In genomic region chr7:3914385-3914784, GRCh38 we compare ENCODE assay signal across 16 cellular contexts.
"Had no signal": no experiment of that assay in that cellular context is flagged by ENCODE, and none has a peak within 500 bp of the region (broad histone marks: within the 10 kb centered on the region; RNA-seq: fewer than 3 reads in every experiment).

No MANE protein-coding gene starts in this region.

- H3K4me3 ChIP-seq: dorsolateral prefrontal cortex, mucosa of descending colon had no signal

- H3K27me3 ChIP-seq: dorsolateral prefrontal cortex had no signal

- H3K9me3 ChIP-seq: mucosa of descending colon had no signal

- DNase-seq: activated CD4-positive, alpha-beta memory T cell treated with anti-CD3 and anti-CD28 coated beads, Interleukin-2, amount 10 ng/mL, durations not matched to agents 7 days and 5 days; activated CD4-positive, alpha-beta T cell treated with anti-CD3 and anti-CD28 coated beads for 4 hours; activated effector memory CD4-positive, alpha-beta T cell treated with Interleukin-2 at 50 U/mL for 16 hours; activated T-cell treated with anti-CD3 and anti-CD28 coated beads, Interleukin-2, amount 50 U/mL, for 24 hours; dorsolateral prefrontal cortex; hypothalamus; mucosa of descending colon; naive thymus-derived CD8-positive, alpha-beta T cell; posterior cingulate gyrus; retina; small intestine; stimulated activated CD4-positive, alpha-beta T cell treated with anti-CD3 and anti-CD28 coated beads, Interleukin-4, amount 100 ng/mL, for 4 hours; stimulated activated CD8-positive, alpha-beta memory T cell treated with anti-CD3 and anti-CD28 coated beads, Interleukin-4, amount 100 ng/mL, for 48 hours; stimulated activated naive CD8-positive, alpha-beta T cell treated with anti-CD3 and anti-CD28 coated beads, Interleukin-15, Interleukin-2, amounts not matched to agents 100 U/mL and 50 U/mL, for 24 hours; T-helper 17 cell had no signal

- ATAC-seq: mucosa of descending colon; naive thymus-derived CD8-positive, alpha-beta T cell; stimulated activated naive CD8-positive, alpha-beta T cell treated with anti-CD3 and anti-CD28 coated beads, Interleukin-15, Interleukin-2, amounts not matched to agents 100 U/mL and 50 U/mL, for 24 hours; T-helper 17 cell; WTC11 had no signal
